Comparison of ENCODE assay signal across 12 cellular contexts in genomic region chr19:38059897-38060296, GRCh38.
DNase-seq lines count a peak whose midpoint lies in the region; ATAC-seq, FAIRE-seq and TF ChIP-seq lines count a peak whose summit lies in the region.
"Had no signal": no experiment of that assay in that cellular context is flagged by ENCODE, and none has a peak within 500 bp of the region (broad histone marks: within the 10 kb centered on the region; RNA-seq: fewer than 3 reads in every experiment).

No MANE protein-coding gene starts in this region.

- TF ChIP-seq CTCF in RWPE2 (IDR thresholded peaks at IDR 0.05; ENCODE audit: poor library complexity, severe bottlenecking) = no peak
- no peak for TF ChIP-seq CTCF in bronchial epithelial cell (IDR thresholded peaks at IDR 0.05; ENCODE audit: insufficient read depth, low read length, severe bottlenecking)

- H3K27ac ChIP-seq in RWPE2 (ENCODE audit: poor library complexity, severe bottlenecking) = peak overlapping the region; percentile 57
- H3K27ac ChIP-seq: testis had no signal

- H3K4me3 ChIP-seq in RWPE2 (ENCODE audit: severe bottlenecking) = no peak overlapping the region
- no peak overlapping the region for H3K4me3 ChIP-seq in bronchial epithelial cell (ENCODE audit: low read depth, low read length)
- H3K4me3 ChIP-seq: testis had no signal

- H3K36me3 ChIP-seq in RWPE2 (ENCODE audit: low read depth) (peaks cover 3% of the 10 kb centered on the region; the same call in 1 of the 2 replicates), bronchial epithelial cell (ENCODE audit: control insufficient read depth, insufficient read depth, low read length) (no peaks in the 10 kb centered on the region)

- peaks cover 21% of the 10 kb centered on the region for H3K36me3 Mint-ChIP-seq in stimulated activated memory B cell treated with anti-CD40 and anti-IgM and Interleukin-4, amounts not matched to agents 10 μg/mL and 1 μg/mL and 100 μg/mL, for 72 hours

- peak overlapping the region; percentile 56 for H3K27ac Mint-ChIP-seq in stimulated activated memory B cell treated with anti-CD40 and anti-IgM and Interleukin-4, amounts not matched to agents 10 μg/mL and 1 μg/mL and 100 μg/mL, for 72 hours

- H3K27me3 ChIP-seq in RWPE2 (ENCODE audit: insufficient read depth, poor library complexity, severe bottlenecking) (no peaks in the 10 kb centered on the region), bronchial epithelial cell (ENCODE audit: control insufficient read depth, insufficient read depth, low read length) (no peaks in the 10 kb centered on the region)
- H3K27me3 ChIP-seq: testis had no signal

- H3K4me1 ChIP-seq in RWPE2 (ENCODE audit: insufficient read depth, poor library complexity, severe bottlenecking) = peaks cover 21% of the 10 kb centered on the region
- H3K4me1 ChIP-seq: testis had no signal

- no peak for FAIRE-seq in bronchial epithelial cell (lab: Jason Lieb, UNC)

- ATAC-seq in RWPE2 (ENCODE audit: low read depth) (peak; percentile 31; the same call in 1 of the 3 replicates), HG02642 (IDR thresholded peaks at IDR 0.05; ENCODE audit: poor library complexity, unreplicated experiment) (no peak), GM18502 (IDR thresholded peaks at IDR 0.05; ENCODE audit: poor library complexity, unreplicated experiment) (no peak)
- ATAC-seq in stimulated activated memory B cell treated with anti-CD40 and anti-IgM and Interleukin-4, amounts not matched to agents 10 μg/mL and 1 μg/mL and 100 μg/mL, for 72 hours = peak; percentile 67

- DNase-seq in DMS 273 (lab: John Stamatoyannopoulos, UW; ENCODE audit: unreplicated experiment) (peak; percentile 44), DMS 273 treated with DMSO at 0.1 percent for 48 hours (lab: John Stamatoyannopoulos, UW) (no peak), RWPE2 (ENCODE audit: low spot score) (no peak), bronchial epithelial cell (ENCODE audit: low read depth) (peak; percentile 26), NCI-H187 treated with DMSO at 0.1 percent for 48 hours (lab: John Stamatoyannopoulos, UW) (no peak)
- DNase-seq: 8988T, caudate nucleus, OCI-M1, testis had no signal

- no peak overlapping the region for H3K4me3 Mint-ChIP-seq in stimulated activated memory B cell treated with anti-CD40 and anti-IgM and Interleukin-4, amounts not matched to agents 10 μg/mL and 1 μg/mL and 100 μg/mL, for 72 hours

- peaks cover 53% of the 10 kb centered on the region for H3K4me1 Mint-ChIP-seq in stimulated activated memory B cell treated with anti-CD40 and anti-IgM and Interleukin-4, amounts not matched to agents 10 μg/mL and 1 μg/mL and 100 μg/mL, for 72 hours

- H3K27me3 Mint-ChIP-seq in stimulated activated memory B cell treated with anti-CD40 and anti-IgM and Interleukin-4, amounts not matched to agents 10 μg/mL and 1 μg/mL and 100 μg/mL, for 72 hours = no peaks in the 10 kb centered on the region

- H3K9me3 Mint-ChIP-seq in stimulated activated memory B cell treated with anti-CD40 and anti-IgM and Interleukin-4, amounts not matched to agents 10 μg/mL and 1 μg/mL and 100 μg/mL, for 72 hours = no peaks in the 10 kb centered on the region

- no peaks in the 10 kb centered on the region for H3K9me3 ChIP-seq in RWPE2 (ENCODE audit: severe bottlenecking)
- H3K9me3 ChIP-seq: testis had no signal

Comparison
In these comparisons a context has a peak if more than half of its experiments do, and no peak if none do; other contexts are left out.
1. DNase-seq: peak in DMS 273 (single experiment) and bronchial epithelial cell (single experiment); none in DMS 273 treated with DMSO at 0.1 percent for 48 hours (single experiment), RWPE2 (single experiment) and NCI-H187 treated with DMSO at 0.1 percent for 48 hours (single experiment).
2. ATAC-seq: peak in RWPE2 (single experiment) and stimulated activated memory B cell treated with anti-CD40 and anti-IgM and Interleukin-4, amounts not matched to agents 10 μg/mL and 1 μg/mL and 100 μg/mL, for 72 hours (single experiment); none in HG02642 (single experiment) and GM18502 (single experiment).